ENCODE assay signal across 27 cellular contexts in the genomic region with DNA sequence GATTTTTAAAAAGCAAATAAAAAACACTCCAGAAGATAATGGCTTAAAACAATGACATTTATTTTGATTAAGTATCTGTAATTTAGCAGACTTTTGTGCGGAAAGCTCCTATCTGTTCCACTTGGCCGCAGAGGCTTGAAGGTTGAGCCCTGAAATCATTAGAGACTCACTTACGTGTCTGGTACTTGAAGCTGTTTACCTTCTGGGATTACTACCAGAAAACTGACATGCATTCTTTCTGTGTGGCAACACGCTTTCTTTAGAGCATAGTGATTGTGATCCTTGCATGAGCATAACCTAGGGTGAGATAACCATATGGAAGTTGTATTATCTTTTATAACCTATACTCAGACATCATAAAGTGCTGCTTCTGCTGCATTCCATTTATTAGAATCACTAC.
DNase-seq lines count a peak whose midpoint lies in the region; ATAC-seq and TF ChIP-seq lines count a peak whose summit lies in the region.
"Had no signal": no experiment of that assay in that cellular context is flagged by ENCODE, and none has a peak within 500 bp of the region (broad histone marks: within the 10 kb centered on the region; RNA-seq: fewer than 3 reads in every experiment).

No MANE protein-coding gene starts in this region.

- H3K9me3 ChIP-seq in SJCRH30 (replicated peaks) = no peaks in the 10 kb centered on the region
- H3K9me3 ChIP-seq: A549, MG63, uterus had no signal

- no peak for ATAC-seq in esophagus mucosa
- ATAC-seq: heart right ventricle; left lobe of liver; natural killer cell; stimulated activated effector memory CD8-positive, alpha-beta T cell treated with anti-CD3 and anti-CD28 coated beads, Interleukin-12 subunit alpha, Interleukin-12 subunit beta, amount 100 ng/mL, for 72 hours had no signal

- no peaks in the 10 kb centered on the region for H3K4me1 ChIP-seq in SJCRH30
- H3K4me1 ChIP-seq: A549, heart right ventricle, uterus had no signal

- POLR2A ChIA-PET in HEK293T (lab: Yijun Ruan, JAX) = no interaction called here

- no peaks in the 10 kb centered on the region for H3K36me3 ChIP-seq in SJCRH30
- H3K36me3 ChIP-seq: brain microvascular endothelial cell, heart right ventricle, MG63, uterus had no signal

- H3K27me3 ChIP-seq in SJCRH30 = no peaks in the 10 kb centered on the region
- H3K27me3 ChIP-seq: brain microvascular endothelial cell, heart right ventricle, MG63, uterus had no signal

- DNase-seq in DMS153 (lab: John Stamatoyannopoulos, UW) (peak; percentile 77), NCI-H2029 (lab: John Stamatoyannopoulos, UW) (peak; percentile 74), NCI-H446 treated with DMSO at 0.1 percent for 48 hours (lab: John Stamatoyannopoulos, UW) (peak; percentile 24), SK-N-DZ (ENCODE audit: low spot score) (peak; percentile 15), NK-92 (lab: John Stamatoyannopoulos, UW; ENCODE audit: unreplicated experiment) (no peak), SJCRH30 (no peak), HEK293T (ENCODE audit: extremely low spot score) (no peak)
- DNase-seq: activated CD8-positive, alpha-beta memory T cell treated with anti-CD3 and anti-CD28 coated beads for 24 hours; activated T-cell treated with anti-CD3 and anti-CD28 coated beads, Interleukin-2, amount 50 U/mL, for 1 hour; brain microvascular endothelial cell; CD8-positive, alpha-beta memory T cell; DMS79; effector CD4-positive, alpha-beta T cell; erythroblast; foreskin fibroblast; GOT3; heart right ventricle; MG63; midbrain; natural killer cell; NCI-H187 treated with DMSO at 0.1 percent for 48 hours; substantia nigra; uterus had no signal

- CTCF ChIA-PET in HEK293T (lab: Yijun Ruan, JAX) = no interaction called here

- no peak overlapping the region for H3K27ac ChIP-seq in SJCRH30
- H3K27ac ChIP-seq: A549, brain microvascular endothelial cell, heart right ventricle, uterus had no signal

- H3K4me3 ChIP-seq in SJCRH30 = no peak overlapping the region
- H3K4me3 ChIP-seq: A549, heart right ventricle, MG63, uterus had no signal

TF ChIP-seq in HEK293T, 16 proteins besides CTCF, POLR2A, EP300 and RAD21:
- TF ChIP-seq FOXK2 (IDR thresholded peaks at IDR 0.05) (no peak), NFRKB (IDR thresholded peaks at IDR 0.05) (no peak), BHLHE40 (IDR thresholded peaks at IDR 0.05; ENCODE audit: borderline replicate concordance) (no peak), LEF1 (IDR thresholded peaks at IDR 0.05; ENCODE audit: borderline replicate concordance) (no peak), ARNT (IDR thresholded peaks at IDR 0.05) (no peak), FOXM1 (IDR thresholded peaks at IDR 0.05; ENCODE audit: borderline replicate concordance) (no peak), CTBP1 (IDR thresholded peaks at IDR 0.05; ENCODE audit: borderline replicate concordance) (no peak), HDGF (IDR thresholded peaks at IDR 0.05; ENCODE audit: borderline replicate concordance) (no peak), ZNF384 (IDR thresholded peaks at IDR 0.05) (no peak), L3MBTL2 (conservative IDR thresholded peaks at IDR 0.05) (no peak), TARDBP (IDR thresholded peaks at IDR 0.05) (no peak)
- TF ChIP-seq, protein P1, sequence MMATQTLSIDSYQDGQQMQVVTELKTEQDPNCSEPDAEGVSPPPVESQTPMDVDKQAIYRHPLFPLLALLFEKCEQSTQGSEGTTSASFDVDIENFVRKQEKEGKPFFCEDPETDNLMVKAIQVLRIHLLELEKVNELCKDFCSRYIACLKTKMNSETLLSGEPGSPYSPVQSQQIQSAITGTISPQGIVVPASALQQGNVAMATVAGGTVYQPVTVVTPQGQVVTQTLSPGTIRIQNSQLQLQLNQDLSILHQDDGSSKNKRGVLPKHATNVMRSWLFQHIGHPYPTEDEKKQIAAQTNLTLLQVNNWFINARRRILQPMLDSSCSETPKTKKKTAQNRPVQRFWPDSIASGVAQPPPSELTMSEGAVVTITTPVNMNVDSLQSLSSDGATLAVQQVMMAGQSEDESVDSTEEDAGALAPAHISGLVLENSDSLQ (IDR thresholded peaks at IDR 0.05) = no peak

Comparison
In these comparisons a context has a peak if more than half of its experiments do, and no peak if none do; other contexts are left out.
1. DNase-seq: peak in DMS153 (single experiment), NCI-H2029 (single experiment), NCI-H446 treated with DMSO at 0.1 percent for 48 hours (single experiment) and SK-N-DZ (single experiment); none in NK-92 (single experiment), SJCRH30 (0 of 2) and HEK293T (single experiment).